Comparison of ENCODE assay signal across 11 cellular contexts in the genomic region with DNA sequence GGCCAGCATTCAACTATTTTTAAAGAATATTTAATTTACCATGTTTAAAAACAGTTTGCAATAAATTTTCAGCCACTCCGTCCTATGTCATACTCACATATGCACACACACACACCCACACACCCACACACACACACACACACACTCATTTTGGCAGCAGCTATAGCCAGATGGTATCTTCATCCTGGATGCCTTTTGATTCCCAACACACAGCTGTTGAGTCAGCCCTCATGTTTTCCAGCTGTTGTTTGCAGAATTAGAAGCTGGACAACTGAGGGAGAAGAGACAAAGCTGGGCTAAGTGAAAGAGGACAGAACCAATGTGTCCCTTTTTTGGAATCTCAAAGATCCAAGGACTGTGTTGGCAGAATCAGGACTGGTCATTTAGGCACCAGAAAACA.
DNase-seq lines count a peak whose midpoint lies in the region; ATAC-seq and TF ChIP-seq lines count a peak whose summit lies in the region.
"Had no signal": no experiment of that assay in that cellular context is flagged by ENCODE, and none has a peak within 500 bp of the region (broad histone marks: within the 10 kb centered on the region; RNA-seq: fewer than 3 reads in every experiment).

No MANE protein-coding gene starts in this region.

- 29% methylated on average over 1 of the region's 1 CpG for WGBS in SK-N-SH (ENCODE audit: low lambda C conversion rate)

- peaks cover 0 to 17% of the 10 kb centered on the region in 2 experiments; a peak in 1 of 4 replicates for H3K4me1 ChIP-seq in SK-N-SH (ENCODE audit: control insufficient read depth in 1 of 2, insufficient read depth in 2 of 2, low read depth in 1 of 2, low read length in 1 of 2)

- H4K20me1 ChIP-seq in SK-N-SH (ENCODE audit: insufficient read depth) = no peaks in the 10 kb centered on the region
- H4K20me1 ChIP-seq: BLaER1 treated with 17β-estradiol and CSF1 and Interleukin-3, amounts not matched to agents 10 nM and 100 nM had no signal

- DNase-seq in Ammon's horn (ENCODE audit: low spot score) (peak; percentile 67), SK-N-SH (peak; percentile 29), fibroblast of villous mesenchyme (ENCODE audit: low read depth) (peak; percentile 84), non-pigmented ciliary epithelial cell (ENCODE audit: low read depth) (peak; percentile 47), HPDE6-E6E7 (ENCODE audit: extremely low spot score) (no peak), HEK293T (ENCODE audit: extremely low spot score) (no peak)
- no peak for DNase-seq in activated T-cell treated with anti-CD3 and anti-CD28 coated beads, Interleukin-2, amount 50 U/mL, for 24 hours
- DNase-seq in stimulated activated naive CD8-positive, alpha-beta T cell treated with anti-CD3 and anti-CD28 coated beads, Interleukin-15, amount 100 ng/mL, for 72 hours = no peak
- DNase-seq: NCI-H1048 had no signal

- no peaks in the 10 kb centered on the region for H3K79me2 ChIP-seq in SK-N-SH (ENCODE audit: insufficient read depth)

- H3K9me3 ChIP-seq in SK-N-SH = no peaks in the 10 kb centered on the region
- H3K9me3 ChIP-seq: BLaER1 treated with 17β-estradiol and CSF1 and Interleukin-3, amounts not matched to agents 10 nM and 100 nM; tibial artery had no signal

- no peak overlapping the region for H3K4me2 ChIP-seq in SK-N-SH
- H3K4me2 ChIP-seq: BLaER1 treated with 17β-estradiol and CSF1 and Interleukin-3, amounts not matched to agents 10 nM and 100 nM had no signal

- TF ChIP-seq CTCF in SK-N-SH (IDR thresholded peaks at IDR 0.05) (no peak), fibroblast of villous mesenchyme (IDR thresholded peaks at IDR 0.05; ENCODE audit: insufficient read depth, low read depth, low read length) (no peak)

- H3K9me3 Mint-ChIP-seq in activated T-cell treated with anti-CD3 and anti-CD28 coated beads, Interleukin-2, amount 50 U/mL, for 24 hours = no peaks in the 10 kb centered on the region
- H3K9me3 Mint-ChIP-seq in stimulated activated naive CD8-positive, alpha-beta T cell treated with anti-CD3 and anti-CD28 coated beads, Interleukin-15, amount 100 ng/mL, for 72 hours = no peaks in the 10 kb centered on the region

- no peak for ATAC-seq in stimulated activated naive CD8-positive, alpha-beta T cell treated with anti-CD3 and anti-CD28 coated beads, Interleukin-15, amount 100 ng/mL, for 72 hours

- no peak overlapping the region for H3K9ac ChIP-seq in SK-N-SH
- H3K9ac ChIP-seq: BLaER1 treated with 17β-estradiol and CSF1 and Interleukin-3, amounts not matched to agents 10 nM and 100 nM had no signal

- POLR2A ChIA-PET in SK-N-SH (lab: Yijun Ruan, JAX) (no interaction called here), HEK293T (lab: Yijun Ruan, JAX) (no interaction called here)

- TF ChIP-seq EP300 in SK-N-SH (IDR thresholded peaks at IDR 0.05; ENCODE audit: borderline replicate concordance in 1 of 2, low read depth in 1 of 2, low read length in 1 of 2) = no peak

- TF ChIP-seq RAD21 in SK-N-SH (IDR thresholded peaks at IDR 0.05; ENCODE audit: low read length) = no peak

- CTCF ChIA-PET in SK-N-SH (lab: Yijun Ruan, JAX) = interaction anchor here (1.3 to 2.2 kb wide), 2 partner anchors 68 to 191 kb away, joined by 3 to 6 read pairs; no protein-coding TSS in a partner anchor
- CTCF ChIA-PET in HEK293T (lab: Yijun Ruan, JAX) = no interaction called here

- no peaks in the 10 kb centered on the region for H3K36me3 Mint-ChIP-seq in activated T-cell treated with anti-CD3 and anti-CD28 coated beads, Interleukin-2, amount 50 U/mL, for 24 hours (ENCODE audit: low read depth)

- no peaks in the 10 kb centered on the region for H3K36me3 ChIP-seq in SK-N-SH (replicated peaks in 1 of 2; ENCODE audit: control insufficient read depth in 1 of 2, insufficient read depth in 2 of 2, low read length in 1 of 2)
- H3K36me3 ChIP-seq: BLaER1 treated with 17β-estradiol and CSF1 and Interleukin-3, amounts not matched to agents 10 nM and 100 nM; tibial artery had no signal

- no peak overlapping the region for H3K27ac Mint-ChIP-seq in activated T-cell treated with anti-CD3 and anti-CD28 coated beads, Interleukin-2, amount 50 U/mL, for 24 hours
- H3K27ac Mint-ChIP-seq in stimulated activated naive CD8-positive, alpha-beta T cell treated with anti-CD3 and anti-CD28 coated beads, Interleukin-15, amount 100 ng/mL, for 72 hours = no peak overlapping the region

- H3K27ac ChIP-seq in SK-N-SH (ENCODE audit: low read depth in 2 of 2, low read length in 1 of 2) = no peak overlapping the region
- H3K27ac ChIP-seq: BLaER1 treated with 17β-estradiol and CSF1 and Interleukin-3, amounts not matched to agents 10 nM and 100 nM; tibial artery had no signal

- no peaks in the 10 kb centered on the region for H3K9me2 ChIP-seq in SK-N-SH

- H3K27me3 Mint-ChIP-seq in activated T-cell treated with anti-CD3 and anti-CD28 coated beads, Interleukin-2, amount 50 U/mL, for 24 hours = no peaks in the 10 kb centered on the region
- H3K27me3 Mint-ChIP-seq in stimulated activated naive CD8-positive, alpha-beta T cell treated with anti-CD3 and anti-CD28 coated beads, Interleukin-15, amount 100 ng/mL, for 72 hours = no peaks in the 10 kb centered on the region

- H3K27me3 ChIP-seq in SK-N-SH (ENCODE audit: insufficient read depth) = no peaks in the 10 kb centered on the region; the same call in 1 of the 2 replicates
- H3K27me3 ChIP-seq: BLaER1 treated with 17β-estradiol and CSF1 and Interleukin-3, amounts not matched to agents 10 nM and 100 nM; tibial artery had no signal

- H3F3A ChIP-seq in SK-N-SH (replicated peaks; ENCODE audit: insufficient read depth) = no peaks in the 10 kb centered on the region

- H3K4me3 ChIP-seq in SK-N-SH (ENCODE audit: low read depth in 2 of 2, low read length in 1 of 2) (no peak overlapping the region), fibroblast of villous mesenchyme (ENCODE audit: low read depth, low read length) (no peak overlapping the region)
- H3K4me3 ChIP-seq: BLaER1 treated with 17β-estradiol and CSF1 and Interleukin-3, amounts not matched to agents 10 nM and 100 nM; tibial artery had no signal

- H2AFZ ChIP-seq in SK-N-SH (ENCODE audit: low read depth) = no peak overlapping the region

- H3K4me1 Mint-ChIP-seq in activated T-cell treated with anti-CD3 and anti-CD28 coated beads, Interleukin-2, amount 50 U/mL, for 24 hours (ENCODE audit: low read depth) = peaks cover 2% of the 10 kb centered on the region
- no peaks in the 10 kb centered on the region for H3K4me1 Mint-ChIP-seq in stimulated activated naive CD8-positive, alpha-beta T cell treated with anti-CD3 and anti-CD28 coated beads, Interleukin-15, amount 100 ng/mL, for 72 hours

- no peak overlapping the region for H3K4me3 Mint-ChIP-seq in activated T-cell treated with anti-CD3 and anti-CD28 coated beads, Interleukin-2, amount 50 U/mL, for 24 hours
- H3K4me3 Mint-ChIP-seq in stimulated activated naive CD8-positive, alpha-beta T cell treated with anti-CD3 and anti-CD28 coated beads, Interleukin-15, amount 100 ng/mL, for 72 hours = no peak overlapping the region

TF ChIP-seq in SK-N-SH, 30 proteins besides CTCF, POLR2A, EP300 and RAD21 (continues in another document):
- TF ChIP-seq MXI1 (IDR thresholded peaks at IDR 0.05; ENCODE audit: low read depth, low read length) (0 out of 2 replicates have a peak, but pooled peaks have one; percentile 28), SMC3 (IDR thresholded peaks at IDR 0.05; ENCODE audit: low read depth, low read length) (no peak), GATA2 (CRISPR knock-in tag; IDR thresholded peaks at IDR 0.05) (peak; percentile 76), YY1 (IDR thresholded peaks at IDR 0.05; ENCODE audit: low read depth) (no peak), EZH2phosphoT487 (IDR thresholded peaks at IDR 0.05; ENCODE audit: borderline replicate concordance, low read depth) (no peak), JUND (IDR thresholded peaks at IDR 0.05) (no peak), FOSL2 (IDR thresholded peaks at IDR 0.05; ENCODE audit: borderline replicate concordance, low read depth) (no peak), NFIC (IDR thresholded peaks at IDR 0.05; ENCODE audit: borderline replicate concordance) (no peak)
- TF ChIP-seq, protein P1, sequence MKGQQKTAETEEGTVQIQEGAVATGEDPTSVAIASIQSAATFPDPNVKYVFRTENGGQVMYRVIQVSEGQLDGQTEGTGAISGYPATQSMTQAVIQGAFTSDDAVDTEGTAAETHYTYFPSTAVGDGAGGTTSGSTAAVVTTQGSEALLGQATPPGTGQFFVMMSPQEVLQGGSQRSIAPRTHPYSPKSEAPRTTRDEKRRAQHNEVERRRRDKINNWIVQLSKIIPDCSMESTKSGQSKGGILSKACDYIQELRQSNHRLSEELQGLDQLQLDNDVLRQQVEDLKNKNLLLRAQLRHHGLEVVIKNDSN (IDR thresholded peaks at IDR 0.05; ENCODE audit: borderline replicate concordance, low read depth) = no peak

TF ChIP-seq in HEK293T, 16 proteins besides CTCF, POLR2A, EP300 and RAD21:
- TF ChIP-seq, protein P2, sequence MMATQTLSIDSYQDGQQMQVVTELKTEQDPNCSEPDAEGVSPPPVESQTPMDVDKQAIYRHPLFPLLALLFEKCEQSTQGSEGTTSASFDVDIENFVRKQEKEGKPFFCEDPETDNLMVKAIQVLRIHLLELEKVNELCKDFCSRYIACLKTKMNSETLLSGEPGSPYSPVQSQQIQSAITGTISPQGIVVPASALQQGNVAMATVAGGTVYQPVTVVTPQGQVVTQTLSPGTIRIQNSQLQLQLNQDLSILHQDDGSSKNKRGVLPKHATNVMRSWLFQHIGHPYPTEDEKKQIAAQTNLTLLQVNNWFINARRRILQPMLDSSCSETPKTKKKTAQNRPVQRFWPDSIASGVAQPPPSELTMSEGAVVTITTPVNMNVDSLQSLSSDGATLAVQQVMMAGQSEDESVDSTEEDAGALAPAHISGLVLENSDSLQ (IDR thresholded peaks at IDR 0.05) = no peak
- TF ChIP-seq FOXA1 (IDR thresholded peaks at IDR 0.05) = no peak
- TF ChIP-seq ELF4 (IDR thresholded peaks at IDR 0.05) = no peak
- no peak for TF ChIP-seq FOXK2 (IDR thresholded peaks at IDR 0.05)
- TF ChIP-seq SP1 (IDR thresholded peaks at IDR 0.05) = no peak
- no peak for TF ChIP-seq LEF1 (IDR thresholded peaks at IDR 0.05; ENCODE audit: borderline replicate concordance)
- no peak for TF ChIP-seq ZNF384 (IDR thresholded peaks at IDR 0.05)
- no peak for TF ChIP-seq L3MBTL2 (conservative IDR thresholded peaks at IDR 0.05)
- TF ChIP-seq CTBP1 (IDR thresholded peaks at IDR 0.05; ENCODE audit: borderline replicate concordance) = no peak
- TF ChIP-seq TARDBP (IDR thresholded peaks at IDR 0.05) = no peak
- TF ChIP-seq ARNT (IDR thresholded peaks at IDR 0.05) = no peak
- TF ChIP-seq BHLHE40 (IDR thresholded peaks at IDR 0.05; ENCODE audit: borderline replicate concordance) = no peak
- no peak for TF ChIP-seq FOXM1 (IDR thresholded peaks at IDR 0.05; ENCODE audit: borderline replicate concordance)
- TF ChIP-seq HDGF (IDR thresholded peaks at IDR 0.05; ENCODE audit: borderline replicate concordance) = no peak
- TF ChIP-seq SUZ12 (IDR thresholded peaks at IDR 0.05) = no peak
- TF ChIP-seq NFRKB (IDR thresholded peaks at IDR 0.05) = no peak

Comparison
In these comparisons a context has a peak if more than half of its experiments do, and no peak if none do; other contexts are left out.
1. DNase-seq: peak in Ammon's horn (single experiment), SK-N-SH (single experiment), fibroblast of villous mesenchyme (single experiment) and non-pigmented ciliary epithelial cell (single experiment); none in HPDE6-E6E7 (single experiment), activated T-cell treated with anti-CD3 and anti-CD28 coated beads, Interleukin-2, amount 50 U/mL, for 24 hours (single experiment), HEK293T (single experiment) and stimulated activated naive CD8-positive, alpha-beta T cell treated with anti-CD3 and anti-CD28 coated beads, Interleukin-15, amount 100 ng/mL, for 72 hours (0 of 2).